Comparison of ENCODE assay signal across 2 cellular contexts in the genomic region with DNA sequence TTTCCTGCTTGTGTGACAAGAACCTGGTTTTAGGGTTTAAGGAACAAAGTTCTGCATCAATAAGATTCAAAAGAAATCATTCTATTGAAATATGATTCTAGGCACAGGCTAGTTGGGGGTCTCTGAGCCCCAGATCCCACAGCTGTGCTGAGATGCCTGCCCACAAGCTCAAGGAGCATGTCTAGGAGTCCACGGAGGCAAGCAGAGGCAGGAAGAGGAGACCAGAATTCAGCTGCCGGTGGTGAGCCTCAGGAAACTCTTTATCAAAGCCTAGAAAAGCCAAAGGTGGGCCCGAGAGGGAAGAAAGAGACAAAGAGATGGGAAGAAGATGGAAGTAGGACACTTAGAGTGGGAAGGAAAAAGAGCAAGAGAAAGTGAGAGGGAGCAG.
TF ChIP-seq lines count a peak whose summit lies in the region.

No MANE protein-coding gene starts in this region.

TF ChIP-seq in GM23338, 12 proteins besides CTCF, POLR2A, EP300 and RAD21:
- TF ChIP-seq REST (IDR thresholded peaks at IDR 0.05; ENCODE audit: unreplicated experiment) (no peak), EZH2 (IDR thresholded peaks at IDR 0.05; ENCODE audit: low read depth, unreplicated experiment) (no peak), ZNF462 (CRISPR knock-in tag; IDR thresholded peaks at IDR 0.05) (no peak), JUNB (IDR thresholded peaks at IDR 0.05; ENCODE audit: unreplicated experiment) (no peak), CREB1 (CRISPR knock-in tag; IDR thresholded peaks at IDR 0.05; ENCODE audit: low read depth) (no peak), POLR2AphosphoS5 (IDR thresholded peaks at IDR 0.05; ENCODE audit: low read depth) (0 out of 2 replicates have a peak, but pooled peaks have one; percentile 1), NANOG (IDR thresholded peaks at IDR 0.05; ENCODE audit: borderline replicate concordance) (no peak)
- TF ChIP-seq, protein P1, sequence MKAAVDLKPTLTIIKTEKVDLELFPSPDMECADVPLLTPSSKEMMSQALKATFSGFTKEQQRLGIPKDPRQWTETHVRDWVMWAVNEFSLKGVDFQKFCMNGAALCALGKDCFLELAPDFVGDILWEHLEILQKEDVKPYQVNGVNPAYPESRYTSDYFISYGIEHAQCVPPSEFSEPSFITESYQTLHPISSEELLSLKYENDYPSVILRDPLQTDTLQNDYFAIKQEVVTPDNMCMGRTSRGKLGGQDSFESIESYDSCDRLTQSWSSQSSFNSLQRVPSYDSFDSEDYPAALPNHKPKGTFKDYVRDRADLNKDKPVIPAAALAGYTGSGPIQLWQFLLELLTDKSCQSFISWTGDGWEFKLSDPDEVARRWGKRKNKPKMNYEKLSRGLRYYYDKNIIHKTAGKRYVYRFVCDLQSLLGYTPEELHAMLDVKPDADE (IDR thresholded peaks at IDR 0.05), result no peak

TF ChIP-seq in H1, 55 proteins besides CTCF, POLR2A, EP300 and RAD21:
- TF ChIP-seq MAFK (IDR thresholded peaks at IDR 0.05; ENCODE audit: low read depth, low read length) (no peak), NRF1 (IDR thresholded peaks at IDR 0.05; ENCODE audit: low read depth, low read length) (no peak), POU5F1 (IDR thresholded peaks at IDR 0.05; ENCODE audit: low read depth, low read length) (no peak), SUZ12 (IDR thresholded peaks at IDR 0.05; ENCODE audit: low read length) (no peak), JUND (IDR thresholded peaks at IDR 0.05; ENCODE audit: low read length) (no peak), BCL11A (IDR thresholded peaks at IDR 0.05; ENCODE audit: low read depth in 2 of 2, low read length in 2 of 2) (no peak), RBBP5 (IDR thresholded peaks at IDR 0.05; ENCODE audit: borderline replicate concordance, low read depth, low read length) (no peak), KDM5A (IDR thresholded peaks at IDR 0.05; ENCODE audit: low read length) (no peak), CBX8 (IDR thresholded peaks at IDR 0.05; ENCODE audit: borderline replicate concordance, low read depth, low read length) (no peak), SIX5 (IDR thresholded peaks at IDR 0.05; ENCODE audit: low read depth, low read length) (no peak)
